9 cellular contexts compared by ENCODE assay signal in genomic region chr3:75643031-75643800, GRCh38. TPM values are rescaled to one million over a fixed set of nuclear protein-coding genes. Genes with fewer than 3 reads are reported as not detected.
DNase-seq lines count a peak whose midpoint lies in the region; ATAC-seq and TF ChIP-seq lines count a peak whose summit lies in the region.
"Not testable (repeated sequence)": the region's sequence is repeated elsewhere in the genome, so short reads cannot be mapped to it uniquely, and the experiment has no call there.
"Had no signal": no experiment of that assay in that cellular context is flagged by ENCODE, and none has a peak within 500 bp of the region (broad histone marks: within the 10 kb centered on the region; RNA-seq: fewer than 3 reads in every experiment).

No MANE protein-coding gene starts in this region.

- not testable (repeated sequence) for H3K27ac ChIP-seq in body of pancreas; mesendoderm (ENCODE audit: low read depth, low read length)

- not testable (repeated sequence) for H2BK15ac ChIP-seq in mesendoderm (replicated peaks; ENCODE audit: low read depth)

- TF ChIP-seq POLR2A in body of pancreas (IDR thresholded peaks at IDR 0.05): not testable (repeated sequence)

- not testable (repeated sequence) for H4K8ac ChIP-seq in mesendoderm (ENCODE audit: low read depth, low read length)

- not testable (repeated sequence) for ATAC-seq in body of pancreas

- 19 to 22% methylated on average over 20 of the region's 20 CpGs for WGBS in body of pancreas, 2 donors
- WGBS in mesendoderm (ENCODE audit: extremely low coverage, insufficient coverage, low lambda C conversion rate): no CpG with 5 or more reads among the region's 20 CpGs

- not testable (repeated sequence) for H3K27me3 ChIP-seq in body of pancreas; mesendoderm (ENCODE audit: insufficient read depth, low read length, poor library complexity); skeletal muscle satellite cell (ENCODE audit: control insufficient read depth, insufficient read depth, low read length)

- H3K36me3 ChIP-seq in body of pancreas (replicated peaks in 1 of 2; ENCODE audit: insufficient read depth in 1 of 2, low read depth in 2 of 2); mesendoderm (ENCODE audit: control insufficient read depth, insufficient read depth, low read length); skeletal muscle satellite cell (ENCODE audit: insufficient read depth, low read length): not testable (repeated sequence)

- not testable (repeated sequence) for H3K23ac ChIP-seq in mesendoderm (ENCODE audit: low read length)

- not testable (repeated sequence) for H3K9ac ChIP-seq in mesendoderm (ENCODE audit: low read length); skeletal muscle satellite cell (ENCODE audit: low read depth, low read length)

- H3K4me3 ChIP-seq in WI38 (ENCODE audit: low read depth, low read length); body of pancreas; mesendoderm (ENCODE audit: low read length); skeletal muscle satellite cell (ENCODE audit: low read length): not testable (repeated sequence)
- peak overlapping the region; percentile 50 for H3K4me3 ChIP-seq in fibroblast of the aortic adventitia (ENCODE audit: low read depth, low read length)

- H3K9me3 ChIP-seq in body of pancreas; skeletal muscle satellite cell (replicated peaks; ENCODE audit: low read length): not testable (repeated sequence)

- not testable (repeated sequence) for H3K18ac ChIP-seq in mesendoderm (ENCODE audit: low read length)

- not testable (repeated sequence) for H2BK120ac ChIP-seq in mesendoderm (ENCODE audit: low read depth, low read length)

- not testable (repeated sequence) for H3K4ac ChIP-seq in mesendoderm (ENCODE audit: low read depth, low read length)

- not testable (repeated sequence) for H3K79me2 ChIP-seq in mesendoderm (ENCODE audit: control insufficient read depth, insufficient read depth, low read length)

- not testable (repeated sequence) for H2AK5ac ChIP-seq in mesendoderm (ENCODE audit: low read length)

- H2BK5ac ChIP-seq in mesendoderm (ENCODE audit: low read length): not testable (repeated sequence)

- DNase-seq in Ammon's horn (ENCODE audit: low spot score): peak; percentile 70
- peak; percentile 45 for DNase-seq in LHCN-M2 (ENCODE audit: low read depth)
- peak in 1 of 4 donors; percentile 28 for DNase-seq in body of pancreas
- peak; percentile 71 for DNase-seq in fibroblast of the aortic adventitia (ENCODE audit: low read depth)
- DNase-seq in mesendoderm: peak; percentile 39

- intact Hi-C loops in body of pancreas (cut with DNase I): not testable (repeated sequence)

- H4K5ac ChIP-seq in mesendoderm (ENCODE audit: low read length): not testable (repeated sequence)

- not testable (repeated sequence) for H3K79me1 ChIP-seq in mesendoderm (ENCODE audit: low read length)

- not testable (repeated sequence) for H3K4me2 ChIP-seq in mesendoderm (ENCODE audit: low read length)
- H3K4me2 ChIP-seq in skeletal muscle satellite cell (ENCODE audit: low read length): peak overlapping the region; percentile 51

- not testable (repeated sequence) for H3K56ac ChIP-seq in mesendoderm (ENCODE audit: low read length)

- H3K4me1 ChIP-seq in body of pancreas; mesendoderm (ENCODE audit: control insufficient read depth, low read depth, low read length); skeletal muscle satellite cell (ENCODE audit: control insufficient read depth, insufficient read depth, low read length): not testable (repeated sequence)

- TF ChIP-seq CTCF in GM12872 (IDR thresholded peaks at IDR 0.05; ENCODE audit: insufficient read depth, low read depth, low read length) (peak; percentile 38; the same call in 1 of the 3 replicates), WI38 (IDR thresholded peaks at IDR 0.05; ENCODE audit: low read depth, low read length) (peak; percentile 36; the same call in 1 of the 2 replicates), body of pancreas (IDR thresholded peaks at IDR 0.05) (peak; percentile 28 to 58 (median 47)), fibroblast of the aortic adventitia (IDR thresholded peaks at IDR 0.05; ENCODE audit: insufficient read depth, low read length) (peak; percentile 31)

RNA-seq across cellular contexts. Expression of gene FRG2C, which starts 20.9 kb away (rescaled TPM):
- total RNA-seq in LHCN-M2 (2014; rRNA removed): not detected in 2 replicates
- not detected for polyA plus RNA-seq in LHCN-M2 (2012)
- not detected for total RNA-seq in body of pancreas
- not detected in 2 replicates for total RNA-seq in fibroblast of the aortic adventitia (ENCODE audit: low replicate concordance)
- 0.04 TPM for polyA plus RNA-seq in mesendoderm (2013, experiment 1 of 2)
- polyA plus RNA-seq in mesendoderm (2013, experiment 2 of 2): 0.06 TPM
- not detected in 2 replicates for total RNA-seq in skeletal muscle satellite cell (2012; rRNA removed)
- total RNA-seq: lower leg skin had no signal
